In the genomic region with DNA sequence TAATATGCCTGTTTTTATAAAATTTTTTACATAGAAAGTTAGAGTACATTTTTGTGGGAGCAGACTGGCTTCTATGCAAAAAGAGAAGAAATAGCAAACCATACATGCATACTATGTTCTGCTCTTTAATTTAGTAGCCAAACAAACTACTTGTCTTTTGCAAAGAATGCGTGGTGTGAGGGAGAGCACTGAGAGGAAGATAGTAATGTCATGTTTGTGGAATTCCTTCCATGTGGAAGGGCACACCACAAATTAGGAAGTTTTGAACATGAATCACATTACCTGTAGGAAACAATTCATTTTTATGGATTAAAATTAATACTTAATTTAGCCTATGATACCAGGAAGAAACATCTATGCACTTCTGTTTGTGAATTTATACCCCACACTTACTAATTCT, we compare ENCODE assay signal across 29 cellular contexts.
"Had no signal": no experiment of that assay in that cellular context is flagged by ENCODE, and none has a peak within 500 bp of the region (broad histone marks: within the 10 kb centered on the region; RNA-seq: fewer than 3 reads in every experiment).

No MANE protein-coding gene starts in this region.

- H3K36me3 ChIP-seq: cardiac muscle cell, SJCRH30, WERI-Rb-1 had no signal

- H2AFZ ChIP-seq: PC-9 had no signal

- H3K27ac ChIP-seq: cardiac muscle cell, PC-9, RWPE1, SJCRH30, SK-N-MC, WERI-Rb-1 had no signal

- H3K9me3 ChIP-seq: SJCRH30 had no signal

- DNase-seq: activated CD4-positive, alpha-beta memory T cell treated with anti-CD3 and anti-CD28 coated beads, Interleukin-2, amount 10 ng/mL, durations not matched to agents 7 days and 5 days; activated CD4-positive, alpha-beta T cell treated with anti-CD3 and anti-CD28 coated beads for 1 hour; activated CD4-positive, alpha-beta T cell treated with anti-CD3 and anti-CD28 coated beads for 48 hours; activated CD4-positive, CD25-positive, alpha-beta regulatory T cell; activated CD8-positive, alpha-beta memory T cell treated with anti-CD3 and anti-CD28 coated beads for 24 hours; activated CD8-positive, alpha-beta memory T cell treated with anti-CD3 and anti-CD28 coated beads, Interleukin-2, amount 10 ng/mL, durations not matched to agents 7 days and 5 days; activated CD8-positive, alpha-beta memory T cell treated with anti-CD3 and anti-CD28 coated beads, Interleukin-2, amount 50 U/mL, for 48 hours; activated effector memory CD4-positive, alpha-beta T cell treated with Interleukin-2 at 50 U/mL for 16 hours; activated naive CD4-positive, alpha-beta T cell treated with anti-CD3 and anti-CD28 coated beads, Interleukin-2, amount 10 ng/mL, durations not matched to agents 7 days and 5 days; activated naive CD8-positive, alpha-beta T cell treated with anti-CD3 and anti-CD28 coated beads, Interleukin-2, amount 50 U/mL, for 24 hours; activated T-cell treated with anti-CD3 and anti-CD28 coated beads, Interleukin-2, amount 50 U/mL, for 48 hours; amniotic stem cell; aorta; NCI-H1092 treated with DMSO at 0.1 percent for 48 hours; NCI-H1417; NCI-H146; NCI-H187; NCI-H2029 treated with DMSO at 0.1 percent for 48 hours; NCI-H345; NCI-H524 treated with DMSO at 0.1 percent for 48 hours; NK-92 treated with Interleukin-12 subunit alpha and Interleukin-12 subunit beta, amount 100 ng/mL, for 24 hours; PC-9; SJCRH30; T1000; WERI-Rb-1 had no signal

- ATAC-seq: activated CD8-positive, alpha-beta memory T cell treated with anti-CD3 and anti-CD28 coated beads, Interleukin-2, amount 10 ng/mL, durations not matched to agents 7 days and 5 days; activated naive CD8-positive, alpha-beta T cell treated with anti-CD3 and anti-CD28 coated beads, Interleukin-2, amount 50 U/mL, for 24 hours; Right ventricle myocardium inferior had no signal

- H3K27me3 ChIP-seq: cardiac muscle cell, SJCRH30 had no signal

- H3K4me3 ChIP-seq: cardiac muscle cell, PC-9, SJCRH30, SK-N-MC had no signal

- H3K4me2 ChIP-seq: PC-9 had no signal
